8 cellular contexts compared by ENCODE assay signal in the genomic region with DNA sequence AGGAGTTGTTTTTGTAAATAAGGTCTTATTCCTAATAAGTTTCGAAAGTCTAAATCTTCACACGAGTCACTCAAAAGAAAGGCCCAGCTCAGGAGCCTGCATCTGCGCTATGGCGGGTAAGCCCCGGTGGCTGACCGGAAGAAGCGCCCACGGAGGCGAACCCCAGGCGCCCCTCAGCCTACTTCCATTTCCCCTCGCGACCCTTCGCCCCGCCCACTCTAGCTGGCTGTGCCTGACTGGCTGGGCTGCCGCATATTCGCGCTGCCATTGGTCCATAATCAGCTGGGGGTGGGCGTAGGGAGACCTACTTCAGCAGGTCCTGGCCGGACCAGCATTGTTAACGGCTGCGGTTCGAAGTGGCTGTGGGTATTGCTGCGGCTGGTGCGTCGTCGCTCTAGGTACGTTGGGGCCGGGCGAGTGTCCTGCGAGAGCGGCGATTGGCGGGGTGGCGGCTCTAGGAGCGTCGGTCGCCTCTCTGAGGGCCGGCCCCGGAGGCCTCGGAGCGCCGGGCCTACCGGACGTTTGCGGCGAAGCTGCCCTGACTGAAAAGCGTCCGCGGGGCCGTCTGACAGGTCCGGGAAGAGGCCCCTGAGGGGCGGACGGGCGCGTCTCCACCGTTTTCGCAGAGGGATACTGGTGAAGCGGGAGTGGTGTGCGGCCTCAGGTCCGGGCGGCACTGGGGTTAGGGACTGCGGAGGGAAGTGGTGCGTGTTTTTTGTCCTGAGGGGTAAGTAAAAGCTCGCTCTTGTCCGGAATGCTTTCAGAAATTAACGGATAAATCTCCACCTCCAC. TPM values are rescaled to one million over a fixed set of nuclear protein-coding genes. Genes with fewer than 3 reads are reported as not detected.
A peak's percentile ranks its signal among the peaks of the same experiment; 100 is the strongest.
DNase-seq lines count a peak whose midpoint lies in the region; ATAC-seq and TF ChIP-seq lines count a peak whose summit lies in the region.

A gene with protein sequence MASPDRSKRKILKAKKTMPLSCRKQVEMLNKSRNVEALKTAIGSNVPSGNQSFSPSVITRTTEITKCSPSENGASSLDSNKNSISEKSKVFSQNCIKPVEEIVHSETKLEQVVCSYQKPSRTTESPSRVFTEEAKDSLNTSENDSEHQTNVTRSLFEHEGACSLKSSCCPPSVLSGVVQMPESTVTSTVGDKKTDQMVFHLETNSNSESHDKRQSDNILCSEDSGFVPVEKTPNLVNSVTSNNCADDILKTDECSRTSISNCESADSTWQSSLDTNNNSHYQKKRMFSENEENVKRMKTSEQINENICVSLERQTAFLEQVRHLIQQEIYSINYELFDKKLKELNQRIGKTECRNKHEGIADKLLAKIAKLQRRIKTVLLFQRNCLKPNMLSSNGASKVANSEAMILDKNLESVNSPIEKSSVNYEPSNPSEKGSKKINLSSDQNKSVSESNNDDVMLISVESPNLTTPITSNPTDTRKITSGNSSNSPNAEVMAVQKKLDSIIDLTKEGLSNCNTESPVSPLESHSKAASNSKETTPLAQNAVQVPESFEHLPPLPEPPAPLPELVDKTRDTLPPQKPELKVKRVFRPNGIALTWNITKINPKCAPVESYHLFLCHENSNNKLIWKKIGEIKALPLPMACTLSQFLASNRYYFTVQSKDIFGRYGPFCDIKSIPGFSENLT (plus strand): TSS at position 337 of the 792 bp plus-strand sequence. CDS start 44,560 bp downstream, outside the sequence.

- peak within 1 kb of the TSS; percentile 95 for H3K4me3 Mint-ChIP-seq in activated CD4-positive, alpha-beta T cell treated with anti-CD3 and anti-CD28 coated beads for 36 hours

- no peaks in the 10 kb centered on the region for H3K9me3 Mint-ChIP-seq in activated CD4-positive, alpha-beta T cell treated with anti-CD3 and anti-CD28 coated beads for 36 hours (ENCODE audit: low read depth)

- no peaks in the 10 kb centered on the region for H3K27me3 Mint-ChIP-seq in activated CD4-positive, alpha-beta T cell treated with anti-CD3 and anti-CD28 coated beads for 36 hours

- ATAC-seq in GM21619 (IDR thresholded peaks at IDR 0.05; ENCODE audit: unreplicated experiment), result peak; percentile 89
- peak; percentile 99 for ATAC-seq in activated CD4-positive, alpha-beta T cell treated with anti-CD3 and anti-CD28 coated beads for 36 hours
- peak; percentile 95 for ATAC-seq in left colon

- peak within 1 kb of the TSS; percentile 80 for H3K4me3 ChIP-seq in choroid plexus epithelial cell (ENCODE audit: low read depth, low read length)

- peaks cover 30% of the 10 kb centered on the region for H3K36me3 Mint-ChIP-seq in activated CD4-positive, alpha-beta T cell treated with anti-CD3 and anti-CD28 coated beads for 36 hours (ENCODE audit: low read depth)

- peak within 1 kb of the TSS; percentile 98 for H3K27ac Mint-ChIP-seq in activated CD4-positive, alpha-beta T cell treated with anti-CD3 and anti-CD28 coated beads for 36 hours

- TF ChIP-seq CTCF in choroid plexus epithelial cell (conservative IDR thresholded peaks at IDR 0.05; ENCODE audit: low read depth, low read length), result no peak

- CTCF ChIA-PET in activated CD4-positive, alpha-beta T cell treated with anti-CD3 and anti-CD28 coated beads for 36 hours (lab: Charles Lee), result interaction anchor here (0.6 to 1.5 kb wide), 5 partner anchors 9 to 125 kb away, joined by 3 to 5 read pairs (median 3); no protein-coding TSS in a partner anchor

- DNase-seq in DMS79 (lab: John Stamatoyannopoulos, UW), result peak; percentile 17
- DNase-seq in KG1 (lab: John Stamatoyannopoulos, UW), result peak; percentile 91
- peak; percentile 95 for DNase-seq in activated CD4-positive, alpha-beta T cell treated with anti-CD3 and anti-CD28 coated beads for 36 hours
- peak; percentile 93 for DNase-seq in choroid plexus epithelial cell (ENCODE audit: low read depth)
- peak; percentile 85 to 87 for DNase-seq in left colon
- DNase-seq in stimulated activated CD4-positive, alpha-beta T cell treated with anti-CD3 and anti-CD28 coated beads, Interleukin-1b, Interleukin-23, amount 100 ng/mL, for 24 hours (ENCODE audit: low read depth in 4 of 4, low spot score in 1 of 4), result peak; percentile 76 to 91 (median 83)
- no peak for DNase-seq in DMS153 treated with DMSO at 0.1 percent for 48 hours (lab: John Stamatoyannopoulos, UW; ENCODE audit: unreplicated experiment)

- intact Hi-C loops in activated CD4-positive, alpha-beta T cell treated with anti-CD3 and anti-CD28 coated beads for 36 hours (cut with DNase I, micrococcal nuclease), result loop anchor here (1.0 to 10.0 kb wide), 5 partner anchors 61 to 358 kb away; no protein-coding TSS in a partner anchor
- intact Hi-C loops in left colon (cut with DNase I, micrococcal nuclease), result no loop called here

- peaks cover 43% of the 10 kb centered on the region for H3K4me1 Mint-ChIP-seq in activated CD4-positive, alpha-beta T cell treated with anti-CD3 and anti-CD28 coated beads for 36 hours

- POLR2A ChIA-PET in activated CD4-positive, alpha-beta T cell treated with anti-CD3 and anti-CD28 coated beads for 36 hours (lab: Charles Lee), result interaction anchor here (1.2 kb wide), 1 partner anchor 118 kb away, joined by 4 read pairs; no protein-coding TSS in a partner anchor

RNA-seq across cellular contexts. Expression of the gene that starts here (rescaled TPM):
- 10 to 100 TPM; 20.0 to 21.9 TPM for total RNA-seq in activated CD4-positive, alpha-beta T cell treated with anti-CD3 and anti-CD28 coated beads for 36 hours
- total RNA-seq in left colon, result 1 to 10 TPM; 8.2 to 8.6 TPM

Comparison
In these comparisons a context has a peak if more than half of its experiments do, and no peak if none do; other contexts are left out.
1. intact Hi-C loops: an anchor here in activated CD4-positive, alpha-beta T cell treated with anti-CD3 and anti-CD28 coated beads for 36 hours (1.0 to 10.0 kb wide); none called in left colon.